In the genomic region with DNA sequence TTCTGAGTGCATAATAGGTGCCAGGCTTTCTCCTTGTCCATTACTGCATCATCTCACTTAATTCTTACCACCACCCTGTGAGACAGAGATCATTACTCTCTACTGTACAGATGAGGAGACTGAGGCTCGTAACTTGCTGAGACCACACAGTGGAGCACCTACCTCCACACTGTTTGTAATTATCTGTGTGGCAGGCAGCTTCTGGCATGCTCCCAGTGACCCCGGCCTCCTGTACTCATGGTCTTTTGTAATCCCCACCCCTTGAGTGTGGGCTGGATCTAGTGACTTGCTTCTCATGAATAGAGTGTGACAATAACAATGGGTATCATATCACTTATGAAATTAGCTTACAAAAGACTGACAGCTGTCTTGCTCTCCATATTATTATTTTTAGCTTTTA, we compare ENCODE assay signal across 11 cellular contexts.
"Had no signal": no experiment of that assay in that cellular context is flagged by ENCODE, and none has a peak within 500 bp of the region (broad histone marks: within the 10 kb centered on the region; RNA-seq: fewer than 3 reads in every experiment).

No MANE protein-coding gene starts in this region.

- DNase-seq: activated CD4-positive, alpha-beta T cell treated with anti-CD3 and anti-CD28 coated beads for 4 hours; activated naive CD4-positive, alpha-beta T cell treated with anti-CD3 and anti-CD28 coated beads, Interleukin-2, amount 50 U/mL, for 16 hours; activated naive CD8-positive, alpha-beta T cell treated with anti-CD3 and anti-CD28 coated beads, Interleukin-2, amount 10 ng/mL, durations not matched to agents 7 days and 5 days; activated T-cell treated with anti-CD3 and anti-CD28 coated beads, Interleukin-2, amount 50 U/mL, for 1 hour; central memory CD4-positive, alpha-beta T cell; MG63; NCI-H1105; NCI-H1694 treated with DMSO at 0.1 percent for 48 hours; NCI-H2029 treated with DMSO at 0.1 percent for 48 hours; NCI-H446; PC-9 had no signal
